In genomic region chr21:32359719-32360260, GRCh38 we compare ENCODE assay signal across 1 cellular context.
TF ChIP-seq lines count a peak whose summit lies in the region.

No MANE protein-coding gene starts in this region.

TF ChIP-seq in K562, 482 proteins besides CTCF, POLR2A, EP300 and RAD21 (continued from another document):
- no peak for TF ChIP-seq E2F1 (CRISPR knock-in tag; IDR thresholded peaks at IDR 0.05)
- TF ChIP-seq TCF7L2 (IDR thresholded peaks at IDR 0.05; ENCODE audit: low read depth, low read length): no peak
- no peak for TF ChIP-seq ZFPM2 (CRISPR knock-in tag; IDR thresholded peaks at IDR 0.05)
- TF ChIP-seq XRCC5 (IDR thresholded peaks at IDR 0.05; ENCODE audit: low read depth, low read length): no peak
- no peak for TF ChIP-seq HNRNPK (IDR thresholded peaks at IDR 0.05; ENCODE audit: low read depth, low read length, poor library complexity, severe bottlenecking)
- TF ChIP-seq ZNF12 (CRISPR knock-in tag; IDR thresholded peaks at IDR 0.05): no peak
- no peak for TF ChIP-seq ZNF311 (CRISPR knock-in tag; IDR thresholded peaks at IDR 0.05)
- TF ChIP-seq, protein P1, sequence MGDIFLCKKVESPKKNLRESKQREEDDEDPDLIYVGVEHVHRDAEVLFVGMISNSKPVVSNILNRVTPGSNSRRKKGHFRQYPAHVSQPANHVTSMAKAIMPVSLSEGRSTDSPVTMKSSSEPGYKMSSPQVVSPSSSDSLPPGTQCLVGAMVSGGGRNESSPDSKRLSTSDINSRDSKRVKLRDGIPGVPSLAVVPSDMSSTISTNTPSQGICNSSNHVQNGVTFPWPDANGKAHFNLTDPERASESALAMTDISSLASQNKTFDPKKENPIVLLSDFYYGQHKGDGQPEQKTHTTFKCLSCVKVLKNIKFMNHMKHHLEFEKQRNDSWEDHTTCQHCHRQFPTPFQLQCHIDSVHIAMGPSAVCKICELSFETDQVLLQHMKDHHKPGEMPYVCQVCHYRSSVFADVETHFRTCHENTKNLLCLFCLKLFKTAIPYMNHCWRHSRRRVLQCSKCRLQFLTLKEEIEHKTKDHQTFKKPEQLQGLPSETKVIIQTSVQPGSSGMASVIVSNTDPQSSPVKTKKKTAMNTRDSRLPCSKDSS (IDR thresholded peaks at IDR 0.05; ENCODE audit: low read depth, partially characterized antibody): no peak
- no peak for TF ChIP-seq SREBF1 (IDR thresholded peaks at IDR 0.05; ENCODE audit: borderline replicate concordance, low read depth, low read length)
- TF ChIP-seq UBTF (IDR thresholded peaks at IDR 0.05; ENCODE audit: borderline replicate concordance in 1 of 2, low read depth in 2 of 2, low read length in 2 of 2): no peak
- no peak for TF ChIP-seq ZNF175 (CRISPR knock-in tag; IDR thresholded peaks at IDR 0.05; ENCODE audit: low read depth)
- no peak for TF ChIP-seq KDM1A (IDR thresholded peaks at IDR 0.05)
- TF ChIP-seq, protein P2, sequence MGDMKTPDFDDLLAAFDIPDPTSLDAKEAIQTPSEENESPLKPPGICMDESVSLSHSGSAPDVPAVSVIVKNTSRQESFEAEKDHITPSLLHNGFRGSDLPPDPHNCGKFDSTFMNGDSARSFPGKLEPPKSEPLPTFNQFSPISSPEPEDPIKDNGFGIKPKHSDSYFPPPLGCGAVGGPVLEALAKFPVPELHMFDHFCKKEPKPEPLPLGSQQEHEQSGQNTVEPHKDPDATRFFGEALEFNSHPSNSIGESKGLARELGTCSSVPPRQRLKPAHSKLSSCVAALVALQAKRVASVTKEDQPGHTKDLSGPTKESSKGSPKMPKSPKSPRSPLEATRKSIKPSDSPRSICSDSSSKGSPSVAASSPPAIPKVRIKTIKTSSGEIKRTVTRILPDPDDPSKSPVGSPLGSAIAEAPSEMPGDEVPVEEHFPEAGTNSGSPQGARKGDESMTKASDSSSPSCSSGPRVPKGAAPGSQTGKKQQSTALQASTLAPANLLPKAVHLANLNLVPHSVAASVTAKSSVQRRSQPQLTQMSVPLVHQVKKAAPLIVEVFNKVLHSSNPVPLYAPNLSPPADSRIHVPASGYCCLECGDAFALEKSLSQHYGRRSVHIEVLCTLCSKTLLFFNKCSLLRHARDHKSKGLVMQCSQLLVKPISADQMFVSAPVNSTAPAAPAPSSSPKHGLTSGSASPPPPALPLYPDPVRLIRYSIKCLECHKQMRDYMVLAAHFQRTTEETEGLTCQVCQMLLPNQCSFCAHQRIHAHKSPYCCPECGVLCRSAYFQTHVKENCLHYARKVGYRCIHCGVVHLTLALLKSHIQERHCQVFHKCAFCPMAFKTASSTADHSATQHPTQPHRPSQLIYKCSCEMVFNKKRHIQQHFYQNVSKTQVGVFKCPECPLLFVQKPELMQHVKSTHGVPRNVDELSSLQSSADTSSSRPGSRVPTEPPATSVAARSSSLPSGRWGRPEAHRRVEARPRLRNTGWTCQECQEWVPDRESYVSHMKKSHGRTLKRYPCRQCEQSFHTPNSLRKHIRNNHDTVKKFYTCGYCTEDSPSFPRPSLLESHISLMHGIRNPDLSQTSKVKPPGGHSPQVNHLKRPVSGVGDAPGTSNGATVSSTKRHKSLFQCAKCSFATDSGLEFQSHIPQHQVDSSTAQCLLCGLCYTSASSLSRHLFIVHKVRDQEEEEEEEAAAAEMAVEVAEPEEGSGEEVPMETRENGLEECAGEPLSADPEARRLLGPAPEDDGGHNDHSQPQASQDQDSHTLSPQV (IDR thresholded peaks at IDR 0.05): no peak
- TF ChIP-seq, protein P3, sequence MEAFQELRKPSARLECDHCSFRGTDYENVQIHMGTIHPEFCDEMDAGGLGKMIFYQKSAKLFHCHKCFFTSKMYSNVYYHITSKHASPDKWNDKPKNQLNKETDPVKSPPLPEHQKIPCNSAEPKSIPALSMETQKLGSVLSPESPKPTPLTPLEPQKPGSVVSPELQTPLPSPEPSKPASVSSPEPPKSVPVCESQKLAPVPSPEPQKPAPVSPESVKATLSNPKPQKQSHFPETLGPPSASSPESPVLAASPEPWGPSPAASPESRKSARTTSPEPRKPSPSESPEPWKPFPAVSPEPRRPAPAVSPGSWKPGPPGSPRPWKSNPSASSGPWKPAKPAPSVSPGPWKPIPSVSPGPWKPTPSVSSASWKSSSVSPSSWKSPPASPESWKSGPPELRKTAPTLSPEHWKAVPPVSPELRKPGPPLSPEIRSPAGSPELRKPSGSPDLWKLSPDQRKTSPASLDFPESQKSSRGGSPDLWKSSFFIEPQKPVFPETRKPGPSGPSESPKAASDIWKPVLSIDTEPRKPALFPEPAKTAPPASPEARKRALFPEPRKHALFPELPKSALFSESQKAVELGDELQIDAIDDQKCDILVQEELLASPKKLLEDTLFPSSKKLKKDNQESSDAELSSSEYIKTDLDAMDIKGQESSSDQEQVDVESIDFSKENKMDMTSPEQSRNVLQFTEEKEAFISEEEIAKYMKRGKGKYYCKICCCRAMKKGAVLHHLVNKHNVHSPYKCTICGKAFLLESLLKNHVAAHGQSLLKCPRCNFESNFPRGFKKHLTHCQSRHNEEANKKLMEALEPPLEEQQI (IDR thresholded peaks at IDR 0.05): no peak
